Comparison of ENCODE assay signal across 25 cellular contexts in genomic region chr3:127134466-127134865, GRCh38. TPM values are rescaled to one million over a fixed set of nuclear protein-coding genes. Genes with fewer than 3 reads are reported as not detected.
"Had no signal": no experiment of that assay in that cellular context is flagged by ENCODE, and none has a peak within 500 bp of the region (broad histone marks: within the 10 kb centered on the region; RNA-seq: fewer than 3 reads in every experiment).

No MANE protein-coding gene starts in this region.

- H3K27me3 ChIP-seq: ascending aorta had no signal

- H3K36me3 Mint-ChIP-seq: memory B cell; naive B cell; stimulated activated naive B cell treated with anti-CD40 and anti-IgM and Interleukin-4, amounts not matched to agents 10 μg/mL and 1 μg/mL and 100 μg/mL, for 72 hours; T-cell had no signal

- H3K4me3 Mint-ChIP-seq: activated CD4-positive, alpha-beta memory T cell treated with anti-CD3 and anti-CD28 coated beads, Interleukin-2, amount 10 ng/mL, durations not matched to agents 7 days and 5 days; activated T-cell treated with anti-CD3 and anti-CD28 coated beads, Interleukin-2, amount 50 U/mL, for 4 hours; memory B cell; naive B cell; stimulated activated naive B cell treated with anti-CD40 and anti-IgM and Interleukin-4, amounts not matched to agents 10 μg/mL and 1 μg/mL and 100 μg/mL, for 72 hours had no signal

- H3K36me3 ChIP-seq: ascending aorta, left lung, spleen, thoracic aorta, upper lobe of left lung had no signal

- H3K4me3 ChIP-seq: left lung, mucosa of descending colon, SK-N-MC had no signal

- H3K27ac Mint-ChIP-seq: activated CD4-positive, alpha-beta memory T cell treated with anti-CD3 and anti-CD28 coated beads, Interleukin-2, amount 10 ng/mL, durations not matched to agents 7 days and 5 days; memory B cell; naive B cell; stimulated activated naive B cell treated with anti-CD40 and anti-IgM and Interleukin-4, amounts not matched to agents 10 μg/mL and 1 μg/mL and 100 μg/mL, for 72 hours; T-cell had no signal

- H3K9me3 ChIP-seq: ascending aorta, left lung, mucosa of descending colon, spleen, thoracic aorta, upper lobe of left lung had no signal

- ATAC-seq: mucosa of descending colon, T-cell had no signal

- H3K9me3 Mint-ChIP-seq: activated CD4-positive, alpha-beta memory T cell treated with anti-CD3 and anti-CD28 coated beads, Interleukin-2, amount 10 ng/mL, durations not matched to agents 7 days and 5 days; activated T-cell treated with anti-CD3 and anti-CD28 coated beads, Interleukin-2, amount 50 U/mL, for 4 hours; memory B cell; naive B cell; stimulated activated naive B cell treated with anti-CD40 and anti-IgM and Interleukin-4, amounts not matched to agents 10 μg/mL and 1 μg/mL and 100 μg/mL, for 72 hours; T-cell had no signal

- H3K4me1 Mint-ChIP-seq: activated CD4-positive, alpha-beta memory T cell treated with anti-CD3 and anti-CD28 coated beads, Interleukin-2, amount 10 ng/mL, durations not matched to agents 7 days and 5 days had no signal

- H3K27ac ChIP-seq: ascending aorta, left lung, SK-N-MC, thoracic aorta, upper lobe of left lung had no signal

- FAIRE-seq: kidney had no signal

- DNase-seq: activated CD4-positive, alpha-beta memory T cell treated with anti-CD3 and anti-CD28 coated beads, Interleukin-2, amount 10 ng/mL, durations not matched to agents 7 days and 5 days; activated CD4-positive, alpha-beta T cell treated with anti-CD3 and anti-CD28 coated beads for 48 hours; activated CD4-positive, CD25-positive, alpha-beta regulatory T cell; activated effector memory CD4-positive, alpha-beta T cell treated with anti-CD3 and anti-CD28 coated beads, Interleukin-2, amount 50 U/mL, for 16 hours; activated naive CD4-positive, alpha-beta T cell treated with anti-CD3 and anti-CD28 coated beads, Interleukin-2, amount 50 U/mL, for 16 hours; activated T-cell treated with anti-CD3 and anti-CD28 coated beads, Interleukin-2, amount 50 U/mL, for 4 hours; foreskin melanocyte; kidney; left lung; mucosa of descending colon; naive B cell; spleen; stimulated activated naive B cell treated with anti-CD40 and anti-IgM and Interleukin-4, amounts not matched to agents 10 μg/mL and 1 μg/mL and 100 μg/mL, for 72 hours; T-cell; T-helper 9 cell had no signal

RNA-seq across cellular contexts. Expression of gene PRR23E, which starts 58.5 kb away (rescaled TPM):
- total RNA-seq: activated CD4-positive, alpha-beta memory T cell treated with anti-CD3 and anti-CD28 coated beads, Interleukin-2, amount 10 ng/mL, durations not matched to agents 7 days and 5 days; activated T-cell treated with anti-CD3 and anti-CD28 coated beads, Interleukin-2, amount 50 U/mL, for 4 hours; ascending aorta; bronchial epithelial cell; dorsolateral prefrontal cortex; epithelial cell of proximal tubule; fibroblast of lung; kidney; left lung; mucosa of descending colon; sciatic nerve; spleen; T-cell; thoracic aorta; upper lobe of left lung had no signal
- polyA plus RNA-seq: fibroblast of lung, spleen had no signal
